18 cellular contexts compared by ENCODE assay signal in genomic region chr11:117984471-117984870, GRCh38. TPM values are rescaled to one million over a fixed set of nuclear protein-coding genes. Genes with fewer than 3 reads are reported as not detected.
DNase-seq lines count a peak whose midpoint lies in the region; ATAC-seq and TF ChIP-seq lines count a peak whose summit lies in the region.
"Had no signal": no experiment of that assay in that cellular context is flagged by ENCODE, and none has a peak within 500 bp of the region (broad histone marks: within the 10 kb centered on the region; RNA-seq: fewer than 3 reads in every experiment).

No MANE protein-coding gene starts in this region.

- H3K4me3 Mint-ChIP-seq in CD4-positive, alpha-beta T cell, result peak overlapping the region; percentile 81
- peak overlapping the region in 3 of 4 donors; percentile 93 to 99 (median 98) for H3K4me3 Mint-ChIP-seq in IgD-negative memory B cell
- peak overlapping the region; percentile 90 for H3K4me3 Mint-ChIP-seq in activated naive CD8-positive, alpha-beta T cell
- peak overlapping the region; percentile 80 to 98 (median 94) for H3K4me3 Mint-ChIP-seq in naive B cell

- H3K27ac ChIP-seq in CD4-positive, alpha-beta T cell (ENCODE audit: low read depth, low read length), result no peak overlapping the region
- H3K27ac ChIP-seq: foreskin keratinocyte, lower lobe of right lung had no signal

- H3K4me3 ChIP-seq in BE2C (ENCODE audit: low read depth, low read length), result no peak overlapping the region
- H3K4me3 ChIP-seq: lower lobe of right lung had no signal

- intact Hi-C loops in CD4-positive, alpha-beta T cell (cut with DNase I, micrococcal nuclease), result no loop called here

- POLR2A ChIA-PET in CD4-positive, alpha-beta T cell (lab: Charles Lee), result interaction anchor here (8.0 to 24.2 kb wide), 2 partner anchors 18 to 33 kb away, joined by 240 to 392 read pairs; no protein-coding TSS in a partner anchor

- H3K27me3 Mint-ChIP-seq in CD4-positive, alpha-beta T cell, result no peaks in the 10 kb centered on the region
- no peaks in the 10 kb centered on the region for H3K27me3 Mint-ChIP-seq in IgD-negative memory B cell
- H3K27me3 Mint-ChIP-seq in activated naive CD8-positive, alpha-beta T cell, result no peaks in the 10 kb centered on the region
- no peaks in the 10 kb centered on the region for H3K27me3 Mint-ChIP-seq in naive B cell

- peak overlapping the region; percentile 87 for H3K27ac Mint-ChIP-seq in CD4-positive, alpha-beta T cell
- H3K27ac Mint-ChIP-seq in IgD-negative memory B cell (peak overlapping the region; percentile 92 to 97 (median 97)), naive B cell (peak overlapping the region in 5 of 6 donors; percentile 82 to 98 (median 96))
- H3K27ac Mint-ChIP-seq in activated naive CD8-positive, alpha-beta T cell, result peak overlapping the region; percentile 94

- H3K9me3 ChIP-seq in CD4-positive, alpha-beta T cell (ENCODE audit: control insufficient read depth, low read length), result no peaks in the 10 kb centered on the region
- H3K9me3 ChIP-seq in BE2C, result no peaks in the 10 kb centered on the region
- H3K9me3 ChIP-seq: lower lobe of right lung had no signal

- TF ChIP-seq CTCF in CD4-positive, alpha-beta T cell (IDR thresholded peaks at IDR 0.05), result no peak
- TF ChIP-seq CTCF in BE2C (IDR thresholded peaks at IDR 0.05; ENCODE audit: low read depth, low read length), result no peak

- DNase-seq in CD4-positive, alpha-beta T cell, result no peak
- DNase-seq in naive B cell (no peak), BE2C (no peak), GDM1 (lab: John Stamatoyannopoulos, UW) (no peak)
- DNase-seq: caudate nucleus; foreskin keratinocyte; lower lobe of right lung; NCI-H2029 treated with DMSO at 0.1 percent for 48 hours; NCI-H748 treated with DMSO at 0.1 percent for 48 hours; occipital lobe; RPMI8226; stimulated activated CD4-positive, alpha-beta T cell treated with anti-CD3 and anti-CD28 coated beads, Interleukin-4, amount 100 ng/mL, for 4 hours; T-helper 9 cell had no signal

- ATAC-seq in CD4-positive, alpha-beta T cell (ENCODE audit: poor library complexity), result no peak
- ATAC-seq in naive B cell (ENCODE audit: low read depth in 2 of 2) (no peak), GM21786 (IDR thresholded peaks at IDR 0.05; ENCODE audit: unreplicated experiment) (no peak), HG03439 (IDR thresholded peaks at IDR 0.05; ENCODE audit: unreplicated experiment) (no peak)
- ATAC-seq: activated naive CD4-positive, alpha-beta T cell treated with anti-CD3 and anti-CD28 coated beads, Interleukin-2, amount 50 U/mL, for 72 hours; foreskin keratinocyte; lower lobe of right lung had no signal

- H3K9me3 Mint-ChIP-seq in CD4-positive, alpha-beta T cell, result no peaks in the 10 kb centered on the region
- no peaks in the 10 kb centered on the region for H3K9me3 Mint-ChIP-seq in IgD-negative memory B cell
- H3K9me3 Mint-ChIP-seq in activated naive CD8-positive, alpha-beta T cell (ENCODE audit: low read depth), result no peaks in the 10 kb centered on the region
- no peaks in the 10 kb centered on the region for H3K9me3 Mint-ChIP-seq in naive B cell

- peaks cover 72% of the 10 kb centered on the region for H3K4me1 Mint-ChIP-seq in CD4-positive, alpha-beta T cell (ENCODE audit: low read depth)
- peaks cover 34 to 55% (median 36%) of the 10 kb centered on the region in 3 donors for H3K4me1 Mint-ChIP-seq in IgD-negative memory B cell
- peaks cover 86% of the 10 kb centered on the region for H3K4me1 Mint-ChIP-seq in activated naive CD8-positive, alpha-beta T cell (ENCODE audit: low read depth)
- H3K4me1 Mint-ChIP-seq in naive B cell, result peaks cover 62 to 88% (median 70%) of the 10 kb centered on the region in 3 donors

- no peaks in the 10 kb centered on the region for H3K27me3 ChIP-seq in CD4-positive, alpha-beta T cell (ENCODE audit: control insufficient read depth, insufficient read depth, low read length)
- H3K27me3 ChIP-seq in BE2C, result peaks cover 25% of the 10 kb centered on the region

- CTCF ChIA-PET in CD4-positive, alpha-beta T cell (lab: Charles Lee), result interaction anchor here (1.8 to 5.3 kb wide), 3 partner anchors 18 to 69 kb away, joined by 6 to 37 read pairs (median 19); no protein-coding TSS in a partner anchor

- peaks cover 32% of the 10 kb centered on the region for H3K36me3 Mint-ChIP-seq in CD4-positive, alpha-beta T cell (ENCODE audit: low read depth)
- peaks cover 4% of the 10 kb centered on the region for H3K36me3 Mint-ChIP-seq in IgD-negative memory B cell
- H3K36me3 Mint-ChIP-seq in activated naive CD8-positive, alpha-beta T cell, result peaks cover 14% of the 10 kb centered on the region
- H3K36me3 Mint-ChIP-seq in naive B cell, result peaks cover 7 to 9% of the 10 kb centered on the region in 2 donors

- H3K4me1 ChIP-seq in BE2C, result no peaks in the 10 kb centered on the region
- H3K4me1 ChIP-seq: foreskin keratinocyte had no signal

- H3K36me3 ChIP-seq in BE2C, result no peaks in the 10 kb centered on the region

RNA-seq across cellular contexts. Expression of gene IL10RA, which starts 1.7 kb away (rescaled TPM):
- total RNA-seq in CD4-positive, alpha-beta T cell, result 100 to 1,000 TPM; 193 to 203 TPM
- 97.1 TPM for polyA plus RNA-seq in IgD-negative memory B cell
- 10 to 100 TPM; 49.8 to 63.1 (median 56.2) TPM for polyA plus RNA-seq in naive B cell (ENCODE audit: low read depth in 6 of 6)
- 0.32 TPM for polyA plus RNA-seq in BE2C (2012; ENCODE audit: insufficient read depth, insufficient read length, low read depth)
- polyA plus RNA-seq: foreskin keratinocyte had no signal

RNA-seq across cellular contexts. Expression of gene TMPRSS13, which starts 55.3 kb away (rescaled TPM):
- 1 to 10 TPM in 1 of 2 experiments, under 1 TPM in 1; 0.99 to 1.4 TPM for total RNA-seq in CD4-positive, alpha-beta T cell
- 0.35 TPM for polyA plus RNA-seq in IgD-negative memory B cell
- under 1 TPM in 5 of 6 donors, not detected in 1; 0.24 to 0.87 (median 0.84) TPM for polyA plus RNA-seq in naive B cell (ENCODE audit: low read depth in 6 of 6)
- polyA plus RNA-seq in BE2C (2012; ENCODE audit: insufficient read depth, insufficient read length, low read depth), result not detected
